12 cellular contexts compared by ENCODE assay signal in genomic region chr1:43207229-43207853, GRCh38. TPM values are rescaled to one million over a fixed set of nuclear protein-coding genes. Genes with fewer than 3 reads are reported as not detected.
DNase-seq lines count a peak whose midpoint lies in the region; ATAC-seq and TF ChIP-seq lines count a peak whose summit lies in the region.
"Had no signal": no experiment of that assay in that cellular context is flagged by ENCODE, and none has a peak within 500 bp of the region (broad histone marks: within the 10 kb centered on the region; RNA-seq: fewer than 3 reads in every experiment).

No MANE protein-coding gene starts in this region.

- no peaks in the 10 kb centered on the region for H3K79me2 ChIP-seq in parathyroid adenoma

- peak overlapping the region; percentile 17 for H3K4me3 ChIP-seq in SJSA1
- no peak overlapping the region for H3K4me3 ChIP-seq in gastroesophageal sphincter
- H3K4me3 ChIP-seq in parathyroid adenoma (ENCODE audit: low read depth, low read length), result no peak overlapping the region
- H3K4me3 ChIP-seq in ascending aorta, result no peak overlapping the region
- H3K4me3 ChIP-seq: thoracic aorta had no signal

- no peak for TF ChIP-seq EP300 in gastroesophageal sphincter (IDR thresholded peaks at IDR 0.05)

- H3K4me2 ChIP-seq in parathyroid adenoma (ENCODE audit: low read length), result peak overlapping the region; percentile 37
- H3K4me2 ChIP-seq: KMS-11 had no signal

- H3K9me3 Mint-ChIP-seq in activated naive CD4-positive, alpha-beta T cell treated with anti-CD3 and anti-CD28 coated beads for 36 hours, result peaks cover 4% of the 10 kb centered on the region

- H3K27me3 ChIP-seq in SJSA1 (replicated peaks) (no peaks in the 10 kb centered on the region), gastroesophageal sphincter (no peaks in the 10 kb centered on the region), parathyroid adenoma (ENCODE audit: control insufficient read depth, insufficient read depth, low read length) (no peaks in the 10 kb centered on the region), ascending aorta (no peaks in the 10 kb centered on the region)

- intact Hi-C loops in ascending aorta (cut with DNase I), result no loop called here
- intact Hi-C loops in activated naive CD4-positive, alpha-beta T cell treated with anti-CD3 and anti-CD28 coated beads for 36 hours (cut with micrococcal nuclease), result no loop called here

- peaks cover 49% of the 10 kb centered on the region for H3K4me1 ChIP-seq in SJSA1 (replicated peaks)
- peaks cover 0 to 16% (median 5%) of the 10 kb centered on the region in 3 donors for H3K4me1 ChIP-seq in gastroesophageal sphincter
- peaks cover 12% of the 10 kb centered on the region for H3K4me1 ChIP-seq in parathyroid adenoma
- H3K4me1 ChIP-seq in ascending aorta, result peaks cover 0 to 15% of the 10 kb centered on the region in 2 donors

- no peaks in the 10 kb centered on the region for H3K36me3 Mint-ChIP-seq in activated naive CD4-positive, alpha-beta T cell treated with anti-CD3 and anti-CD28 coated beads for 36 hours (ENCODE audit: low read depth)

- H2AFZ ChIP-seq in parathyroid adenoma, result peak overlapping the region; percentile 13

- H3K36me3 ChIP-seq in SJSA1 (no peaks in the 10 kb centered on the region), gastroesophageal sphincter (no peaks in the 10 kb centered on the region), parathyroid adenoma (ENCODE audit: control insufficient read depth, insufficient read depth, low read length) (no peaks in the 10 kb centered on the region), ascending aorta (no peaks in the 10 kb centered on the region)
- H3K36me3 ChIP-seq: thoracic aorta had no signal

- DNase-seq in GDM1 (lab: John Stamatoyannopoulos, UW) (peak; percentile 41), SJSA1 (ENCODE audit: low read depth in 1 of 2, low spot score in 2 of 2) (peak; percentile 82 to 88), ascending aorta (ENCODE audit: low spot score in 2 of 2) (no peak)
- no peak for DNase-seq in activated naive CD4-positive, alpha-beta T cell treated with anti-CD3 and anti-CD28 coated beads for 36 hours
- no peak for DNase-seq in stimulated activated CD4-positive, alpha-beta T cell treated with anti-CD3 and anti-CD28 coated beads, Interleukin-15, amount 100 ng/mL, for 24 hours
- DNase-seq: RPMI8226 had no signal

- no peak for TF ChIP-seq CTCF in gastroesophageal sphincter (IDR thresholded peaks at IDR 0.05)
- TF ChIP-seq CTCF in parathyroid adenoma (IDR thresholded peaks at IDR 0.05), result no peak
- no peak for TF ChIP-seq CTCF in ascending aorta (IDR thresholded peaks at IDR 0.05)

- H3K27ac ChIP-seq in SJSA1 (peak overlapping the region; percentile 99), gastroesophageal sphincter (peak overlapping the region in 3 of 4 donors; percentile 0 to 43 (median 35)), parathyroid adenoma (peak overlapping the region; percentile 69), ascending aorta (no peak overlapping the region)
- H3K27ac ChIP-seq: KMS-11, thoracic aorta had no signal

- H3K27ac Mint-ChIP-seq in activated naive CD4-positive, alpha-beta T cell treated with anti-CD3 and anti-CD28 coated beads for 36 hours, result no peak overlapping the region
- H3K27ac Mint-ChIP-seq: dendritic cell treated with granulocyte-macrophage colony-stimulating factor and Interleukin-4, amounts not matched to agents 40 ng/mL and 50 ng/mL, for 4 days had no signal

- H3K9ac ChIP-seq in parathyroid adenoma, result no peak overlapping the region
- H3K9ac ChIP-seq: KMS-11 had no signal

- CTCF ChIA-PET in activated naive CD4-positive, alpha-beta T cell treated with anti-CD3 and anti-CD28 coated beads for 36 hours (lab: Charles Lee), result no interaction called here

- 70 to 80% methylated on average over 3 to 12 of the region's 12 CpGs for WGBS in gastroesophageal sphincter (ENCODE audit: low coverage in 1 of 2), 2 donors

- no peak overlapping the region for H3K4me3 Mint-ChIP-seq in activated naive CD4-positive, alpha-beta T cell treated with anti-CD3 and anti-CD28 coated beads for 36 hours
- H3K4me3 Mint-ChIP-seq: dendritic cell treated with granulocyte-macrophage colony-stimulating factor and Interleukin-4, amounts not matched to agents 40 ng/mL and 50 ng/mL, for 4 days had no signal

- peaks cover 3% of the 10 kb centered on the region; the same call in 1 of the 2 replicates for H3K9me3 ChIP-seq in SJSA1 (replicated peaks)
- peaks cover 0 to 4% (median 0%) of the 10 kb centered on the region in 3 donors for H3K9me3 ChIP-seq in gastroesophageal sphincter
- no peaks in the 10 kb centered on the region for H3K9me3 ChIP-seq in parathyroid adenoma (ENCODE audit: control insufficient read depth, low read length)
- peaks cover 0 to 4% of the 10 kb centered on the region in 2 donors for H3K9me3 ChIP-seq in ascending aorta
- H3K9me3 ChIP-seq: thoracic aorta had no signal

- H3K4me1 Mint-ChIP-seq in activated naive CD4-positive, alpha-beta T cell treated with anti-CD3 and anti-CD28 coated beads for 36 hours (ENCODE audit: low read depth), result no peaks in the 10 kb centered on the region

- ATAC-seq in gastroesophageal sphincter (peak; percentile 35), GM21723 (IDR thresholded peaks at IDR 0.05; ENCODE audit: unreplicated experiment) (no peak)

- TF ChIP-seq POLR2A in gastroesophageal sphincter (IDR thresholded peaks at IDR 0.05), result no peak

- H3K27me3 Mint-ChIP-seq in activated naive CD4-positive, alpha-beta T cell treated with anti-CD3 and anti-CD28 coated beads for 36 hours (ENCODE audit: low read depth), result no peaks in the 10 kb centered on the region
- H3K27me3 Mint-ChIP-seq: dendritic cell treated with granulocyte-macrophage colony-stimulating factor and Interleukin-4, amounts not matched to agents 40 ng/mL and 50 ng/mL, for 4 days had no signal

RNA-seq across cellular contexts. Expression of gene CFAP57, which starts 35.2 kb away (rescaled TPM):
- total RNA-seq in SJSA1 (2014; rRNA removed; shearing (Covaris generic)), result 0.16 TPM in 1 of 2 replicates, not detected in the other
- total RNA-seq in gastroesophageal sphincter, result not detected
- not detected for total RNA-seq in ascending aorta
- under 1 TPM; 0.12 to 0.14 TPM for total RNA-seq in activated naive CD4-positive, alpha-beta T cell treated with anti-CD3 and anti-CD28 coated beads for 36 hours

RNA-seq across cellular contexts. Expression of gene EBNA1BP2, which starts 35.3 kb away (rescaled TPM):
- total RNA-seq in SJSA1 (2014; rRNA removed; shearing (Covaris generic)), result 235 and 270 TPM in 2 replicates
- total RNA-seq in gastroesophageal sphincter, result 10 to 100 TPM; 41.7 to 60.9 (median 51.7) TPM
- 22.1 TPM for total RNA-seq in ascending aorta
- 10 to 100 TPM; 88.0 to 88.3 TPM for total RNA-seq in activated naive CD4-positive, alpha-beta T cell treated with anti-CD3 and anti-CD28 coated beads for 36 hours

Comparison
In these comparisons a context has a peak if more than half of its experiments do, and no peak if none do; other contexts are left out.
1. DNase-seq: peak in GDM1 (single experiment) and SJSA1 (2 of 2); none in ascending aorta (0 of 2), activated naive CD4-positive, alpha-beta T cell treated with anti-CD3 and anti-CD28 coated beads for 36 hours (single experiment) and stimulated activated CD4-positive, alpha-beta T cell treated with anti-CD3 and anti-CD28 coated beads, Interleukin-15, amount 100 ng/mL, for 24 hours (single experiment).
2. H3K27ac ChIP-seq: peak in SJSA1 (single experiment), gastroesophageal sphincter (3 of 4) and parathyroid adenoma (single experiment); none in ascending aorta (0 of 2).